Comparison of ENCODE assay signal across 24 cellular contexts in the genomic region with DNA sequence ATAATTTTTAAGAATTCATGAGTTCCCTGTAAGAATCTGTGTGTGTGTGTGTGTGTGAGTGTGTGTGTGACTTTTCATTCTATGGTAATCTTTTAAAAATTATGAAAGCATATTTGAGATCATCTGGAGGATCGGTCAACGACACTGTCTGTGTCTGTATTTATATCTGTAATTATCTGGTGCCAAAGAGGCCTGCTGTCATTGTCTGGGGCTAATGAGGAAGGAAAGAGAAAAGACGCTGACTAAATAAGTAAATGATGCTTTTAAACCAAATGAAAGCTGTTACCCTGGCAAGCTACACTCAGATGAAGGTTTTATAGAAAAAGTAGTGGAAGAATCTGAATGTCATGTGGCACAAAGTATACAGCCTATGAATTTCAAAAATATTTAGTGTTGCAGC.
A peak's percentile ranks its signal among the peaks of the same experiment; 100 is the strongest.
DNase-seq lines count a peak whose midpoint lies in the region; ATAC-seq and TF ChIP-seq lines count a peak whose summit lies in the region.
"Had no signal": no experiment of that assay in that cellular context is flagged by ENCODE, and none has a peak within 500 bp of the region (broad histone marks: within the 10 kb centered on the region; RNA-seq: fewer than 3 reads in every experiment).

No MANE protein-coding gene starts in this region.

- H3K4me1 ChIP-seq in A673 (ENCODE audit: insufficient read depth, low read length, poor library complexity, severe bottlenecking) (peaks cover 15% of the 10 kb centered on the region), SK-N-SH (ENCODE audit: control insufficient read depth in 1 of 2, insufficient read depth in 2 of 2, low read depth in 1 of 2, low read length in 1 of 2) (peaks cover 0 to 12% of the 10 kb centered on the region in 2 experiments; a peak in 2 of 4 replicates)
- H3K4me1 ChIP-seq: BE2C had no signal

- H3K4me3 ChIP-seq in A673 (ENCODE audit: low read depth, low read length, poor library complexity, severe bottlenecking) (no peak overlapping the region), SK-N-SH (ENCODE audit: low read depth in 2 of 2, low read length in 1 of 2) (no peak overlapping the region), WERI-Rb-1 (ENCODE audit: low read depth, low read length) (no peak overlapping the region)
- H3K4me3 ChIP-seq: GM23338 had no signal

- intact Hi-C loops in A673 (cut with micrococcal nuclease; ENCODE audit: unreplicated experiment) (no loop called here), sciatic nerve (cut with DNase I) (no loop called here)

- H3K27ac ChIP-seq in A673 (ENCODE audit: low read depth, low read length, poor library complexity, severe bottlenecking) (no peak overlapping the region), SK-N-SH (ENCODE audit: low read depth in 2 of 2, low read length in 1 of 2) (peak overlapping the region in 1 of 2 experiments; percentile 87; a peak in 2 of 4 replicates), WERI-Rb-1 (no peak overlapping the region)
- H3K27ac ChIP-seq: 22Rv1, RWPE1 had no signal

- no peak overlapping the region for H3K9ac ChIP-seq in SK-N-SH

- H3K27me3 ChIP-seq in A673 (replicated peaks; ENCODE audit: insufficient read depth, low read depth, low read length, poor library complexity) (no peaks in the 10 kb centered on the region), SK-N-SH (ENCODE audit: insufficient read depth) (no peaks in the 10 kb centered on the region), WERI-Rb-1 (ENCODE audit: insufficient read depth, low read depth, severe bottlenecking) (no peaks in the 10 kb centered on the region)
- H3K27me3 ChIP-seq: BE2C had no signal

- H3K9me3 ChIP-seq in A673 (ENCODE audit: low read depth, low read length, poor library complexity, severe bottlenecking) (no peaks in the 10 kb centered on the region), SK-N-SH (no peaks in the 10 kb centered on the region), WERI-Rb-1 (ENCODE audit: severe bottlenecking) (no peaks in the 10 kb centered on the region)
- H3K9me3 ChIP-seq: BE2C had no signal

- no peak overlapping the region for H2AFZ ChIP-seq in SK-N-SH (ENCODE audit: low read depth)
- H2AFZ ChIP-seq: GM23338 had no signal

- H3K9me3 Mint-ChIP-seq in nephron progenitor cell: no peaks in the 10 kb centered on the region
- H3K9me3 Mint-ChIP-seq: GM23338; H9; T-helper 1 cell treated with Interleukin-12 subunit alpha and Interleukin-12 subunit beta and Interleukin-4 antibody, amounts not matched to agents 30 μg/mL and 1 μg/mL, for 36 hours had no signal

- H3F3A ChIP-seq in SK-N-SH (replicated peaks; ENCODE audit: insufficient read depth): peaks cover 4% of the 10 kb centered on the region

- WGBS in SK-N-SH (ENCODE audit: low lambda C conversion rate): 74% methylated on average over 3 of the region's 3 CpGs

- peaks cover 5% of the 10 kb centered on the region for H3K27me3 Mint-ChIP-seq in nephron progenitor cell (ENCODE audit: low read depth, poor library complexity)
- H3K27me3 Mint-ChIP-seq: CD8-positive, alpha-beta memory T cell had no signal

- DNase-seq in NCI-H1417 (lab: John Stamatoyannopoulos, UW): peak in 2 of 3 experiments; percentile 20 to 70
- no peak for DNase-seq in NCI-H1417 treated with DMSO at 0.1 percent for 48 hours (lab: John Stamatoyannopoulos, UW)
- DNase-seq in A673 (ENCODE audit: low spot score): peak; percentile 55
- peak; percentile 48 to 54 for DNase-seq in NCI-H1930 (lab: John Stamatoyannopoulos, UW)
- DNase-seq in SK-N-SH: no peak
- DNase-seq in WERI-Rb-1: no peak
- no peak for DNase-seq in nephron progenitor cell
- no peak for DNase-seq in sciatic nerve (ENCODE audit: low spot score)
- DNase-seq: ACHN; BE2C; Calu3; CD8-positive, alpha-beta memory T cell; H9; NCI-H1092; NCI-H1694 treated with DMSO at 0.1 percent for 48 hours; NCI-H2081 treated with DMSO at 0.1 percent for 48 hours; NCI-H526; SHP77 treated with DMSO at 0.1 percent for 48 hours; SW 1271 had no signal

- POLR2A ChIA-PET in A673 (lab: Charles Lee; ENCODE audit: low non-redundant PET): no interaction called here
- POLR2A ChIA-PET in SK-N-SH (lab: Yijun Ruan, JAX): no interaction called here

- no peaks in the 10 kb centered on the region for H3K4me1 Mint-ChIP-seq in nephron progenitor cell
- H3K4me1 Mint-ChIP-seq: CD14-positive monocyte; CD8-positive, alpha-beta memory T cell; GM23338 had no signal

- no peak for TF ChIP-seq RAD21 in SK-N-SH (IDR thresholded peaks at IDR 0.05; ENCODE audit: low read length)

- H4K20me1 ChIP-seq in SK-N-SH (ENCODE audit: insufficient read depth): no peaks in the 10 kb centered on the region

- no peak for ATAC-seq in sciatic nerve
- ATAC-seq: GM23338 had no signal

- H3K27ac Mint-ChIP-seq in nephron progenitor cell: no peak overlapping the region
- H3K27ac Mint-ChIP-seq: CD14-positive monocyte; CD8-positive, alpha-beta memory T cell; GM23338; H9; T-helper 1 cell treated with Interleukin-12 subunit alpha and Interleukin-12 subunit beta and Interleukin-4 antibody, amounts not matched to agents 30 μg/mL and 1 μg/mL, for 36 hours had no signal

- H3K36me3 Mint-ChIP-seq in nephron progenitor cell (ENCODE audit: low read depth): no peaks in the 10 kb centered on the region
- H3K36me3 Mint-ChIP-seq: CD14-positive monocyte; CD8-positive, alpha-beta memory T cell had no signal

- BruUV-seq in A673 (replicated peaks; lab: Mats Ljungman, UMichigan): no TSS peak

- TF ChIP-seq CTCF in A673 (conservative IDR thresholded peaks at IDR 0.05; ENCODE audit: low read depth, low read length): no peak
- TF ChIP-seq CTCF in SK-N-SH (IDR thresholded peaks at IDR 0.05): no peak
- no peak for TF ChIP-seq CTCF in WERI-Rb-1 (IDR thresholded peaks at IDR 0.05; ENCODE audit: low read depth, low read length)
- no peak for TF ChIP-seq CTCF in nephron progenitor cell (IDR thresholded peaks at IDR 0.05)

- CTCF ChIA-PET in A673 (lab: Charles Lee): no interaction called here
- CTCF ChIA-PET in SK-N-SH (lab: Yijun Ruan, JAX): interaction anchor here (0.6 to 1.2 kb wide), 2 partner anchors 10 to 1024 kb away, joined by 3 to 4 read pairs; no protein-coding TSS in a partner anchor

- TF ChIP-seq EP300 in SK-N-SH (IDR thresholded peaks at IDR 0.05; ENCODE audit: borderline replicate concordance in 1 of 2, low read depth in 1 of 2, low read length in 1 of 2): peak in 1 of 2 experiments; percentile 73; a peak in 1 of 4 replicates

- H3K4me2 ChIP-seq in SK-N-SH: no peak overlapping the region
- H3K4me2 ChIP-seq: GM23338 had no signal

- no peaks in the 10 kb centered on the region for H3K36me3 ChIP-seq in A673 (ENCODE audit: insufficient read depth, low read length, poor library complexity, severe bottlenecking)
- H3K36me3 ChIP-seq in SK-N-SH (replicated peaks in 1 of 2; ENCODE audit: control insufficient read depth in 1 of 2, insufficient read depth in 2 of 2, low read length in 1 of 2): peaks cover 8 to 13% of the 10 kb centered on the region in 2 experiments
- H3K36me3 ChIP-seq in WERI-Rb-1: no peaks in the 10 kb centered on the region
- H3K36me3 ChIP-seq: BE2C had no signal

- H3K9me2 ChIP-seq in SK-N-SH: no peaks in the 10 kb centered on the region

- peaks cover 5% of the 10 kb centered on the region; the same call in 1 of the 2 replicates for H3K79me2 ChIP-seq in SK-N-SH (ENCODE audit: insufficient read depth)

- H3K4me3 Mint-ChIP-seq in nephron progenitor cell: no peak overlapping the region
- H3K4me3 Mint-ChIP-seq: CD14-positive monocyte; CD8-positive, alpha-beta memory T cell; GM23338; H9; T-helper 1 cell treated with Interleukin-12 subunit alpha and Interleukin-12 subunit beta and Interleukin-4 antibody, amounts not matched to agents 30 μg/mL and 1 μg/mL, for 36 hours had no signal

TF ChIP-seq in SK-N-SH, 30 proteins besides CTCF, POLR2A, EP300 and RAD21:
- TF ChIP-seq FOSL2 (IDR thresholded peaks at IDR 0.05; ENCODE audit: borderline replicate concordance, low read depth) (no peak), GATA2 (CRISPR knock-in tag; IDR thresholded peaks at IDR 0.05) (peak; percentile 17; the same call in 1 of the 2 replicates)

Comparison
In these comparisons a context has a peak if more than half of its experiments do, and no peak if none do; other contexts are left out.
1. DNase-seq: peak in NCI-H1417 (2 of 3), A673 (single experiment) and NCI-H1930 (2 of 2); none in NCI-H1417 treated with DMSO at 0.1 percent for 48 hours (single experiment), SK-N-SH (single experiment), WERI-Rb-1 (single experiment), nephron progenitor cell (single experiment) and sciatic nerve (single experiment).